Comparison of ENCODE assay signal across 10 cellular contexts in the genomic region with DNA sequence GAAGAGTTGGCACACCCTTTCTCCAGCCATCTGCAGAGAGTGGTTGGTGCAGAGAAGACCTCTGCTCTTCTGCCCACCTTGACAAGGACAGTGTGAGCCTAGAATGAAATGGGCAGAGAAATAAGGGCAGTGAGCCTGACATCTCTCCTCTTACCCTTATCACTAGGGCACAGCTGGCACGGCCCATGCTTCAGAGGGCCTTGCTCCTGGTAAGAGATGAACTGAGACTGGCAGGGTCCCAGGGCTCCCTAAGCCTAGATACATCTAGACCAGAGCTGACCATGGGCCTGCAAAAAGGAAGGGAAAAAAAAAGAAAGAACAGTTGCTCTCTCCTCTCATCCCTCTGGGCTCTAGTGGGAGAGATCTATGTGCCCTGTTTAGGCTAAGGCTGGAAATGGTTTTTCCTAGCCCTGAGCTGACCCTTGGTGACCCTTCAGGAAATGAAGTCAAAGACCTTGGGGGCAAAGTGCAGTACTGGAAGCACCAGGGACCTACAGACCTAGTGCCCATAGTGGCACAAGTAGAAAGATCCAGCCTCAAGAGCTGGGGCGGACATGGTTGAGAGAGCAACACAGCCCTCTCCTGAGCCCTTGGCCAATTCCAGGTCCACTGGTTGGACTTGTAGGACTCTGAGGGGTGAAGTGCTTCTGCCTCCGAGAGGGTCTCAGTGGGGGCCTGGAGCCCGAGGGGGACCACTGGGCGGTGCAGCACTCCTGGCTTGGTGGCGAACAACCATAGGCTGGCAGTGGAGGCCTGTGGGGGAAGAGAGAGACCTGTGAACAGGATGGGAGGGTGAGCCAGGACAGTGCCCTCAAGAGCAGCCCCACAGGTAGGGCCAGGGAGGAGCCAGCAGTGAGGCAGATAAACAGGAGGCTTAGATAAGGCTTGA. TPM values are rescaled to one million over a fixed set of nuclear protein-coding genes. Genes with fewer than 3 reads are reported as not detected.
DNase-seq lines count a peak whose midpoint lies in the region; ATAC-seq and TF ChIP-seq lines count a peak whose summit lies in the region.
"Had no signal": no experiment of that assay in that cellular context is flagged by ENCODE, and none has a peak within 500 bp of the region (broad histone marks: within the 10 kb centered on the region; RNA-seq: fewer than 3 reads in every experiment).

No MANE protein-coding gene starts in this region.

- POLR2A ChIA-PET in activated CD8-positive, alpha-beta T cell treated with anti-CD3 and anti-CD28 coated beads for 36 hours (lab: Charles Lee) = interaction anchor here (0.8 to 2.2 kb wide), 4 partner anchors 31 to 63 kb away, joined by 3 to 6 read pairs (median 3); no protein-coding TSS in a partner anchor

- H3K4me1 ChIP-seq in heart right ventricle (peaks cover 19 to 66% (median 50%) of the 10 kb centered on the region in 9 donors), thyroid gland (peaks cover 25 to 47% of the 10 kb centered on the region in 2 donors)

- no peaks in the 10 kb centered on the region for H3K27me3 ChIP-seq in heart right ventricle
- no peaks in the 10 kb centered on the region for H3K27me3 ChIP-seq in layer of hippocampus (ENCODE audit: control insufficient read depth, insufficient read depth, low read length)
- H3K27me3 ChIP-seq in thyroid gland = no peaks in the 10 kb centered on the region
- H3K27me3 ChIP-seq: neutrophil had no signal

- TF ChIP-seq CTCF in heart right ventricle (IDR thresholded peaks at IDR 0.05) = no peak
- TF ChIP-seq CTCF in activated CD8-positive, alpha-beta T cell treated with anti-CD3 and anti-CD28 coated beads for 36 hours (IDR thresholded peaks at IDR 0.05) = no peak
- no peak for TF ChIP-seq CTCF in thyroid gland (IDR thresholded peaks at IDR 0.05)

- H3K27ac Mint-ChIP-seq in activated CD8-positive, alpha-beta T cell treated with anti-CD3 and anti-CD28 coated beads for 36 hours = peak overlapping the region; percentile 77

- peak in 2 of 8 donors; percentile 6 for ATAC-seq in heart right ventricle
- ATAC-seq in left cardiac atrium = no peak
- ATAC-seq in activated CD8-positive, alpha-beta T cell treated with anti-CD3 and anti-CD28 coated beads for 36 hours = no peak
- no peak for ATAC-seq in GM18517 (IDR thresholded peaks at IDR 0.05; ENCODE audit: unreplicated experiment)

- no peaks in the 10 kb centered on the region for H3K27me3 Mint-ChIP-seq in activated CD8-positive, alpha-beta T cell treated with anti-CD3 and anti-CD28 coated beads for 36 hours

- H3K9me3 ChIP-seq in heart right ventricle = no peaks in the 10 kb centered on the region
- no peaks in the 10 kb centered on the region for H3K9me3 ChIP-seq in thyroid gland
- H3K9me3 ChIP-seq: neutrophil had no signal

- 84 to 86% methylated on average over 6 of the region's 6 CpGs for WGBS in heart right ventricle, 2 donors
- WGBS in thyroid gland, 2 donors = 64 to 69% methylated on average over 6 of the region's 6 CpGs

- CTCF ChIA-PET in activated CD8-positive, alpha-beta T cell treated with anti-CD3 and anti-CD28 coated beads for 36 hours (lab: Charles Lee) = interaction anchor here (0.8 to 25.4 kb wide), 23 partner anchors 8 to 320 kb away, joined by 3 to 556 read pairs (median 6); partner anchors contain the start of genes FMNL3 and TMBIM6

- TF ChIP-seq POLR2A in thyroid gland (IDR thresholded peaks at IDR 0.05) = no peak

- no peaks in the 10 kb centered on the region for H3K9me3 Mint-ChIP-seq in activated CD8-positive, alpha-beta T cell treated with anti-CD3 and anti-CD28 coated beads for 36 hours

- no peak overlapping the region for H3K4me3 Mint-ChIP-seq in activated CD8-positive, alpha-beta T cell treated with anti-CD3 and anti-CD28 coated beads for 36 hours

- no peak for DNase-seq in heart right ventricle
- DNase-seq in left cardiac atrium = no peak
- DNase-seq in activated CD8-positive, alpha-beta T cell treated with anti-CD3 and anti-CD28 coated beads for 36 hours = no peak
- peak; percentile 69 to 71 for DNase-seq in thyroid gland
- no peak for DNase-seq in AG08396 (ENCODE audit: low spot score)
- no peak for DNase-seq in NCI-H1436 treated with DMSO at 0.1 percent for 48 hours (lab: John Stamatoyannopoulos, UW)
- DNase-seq: NCI-H510A had no signal

- intact Hi-C loops in heart right ventricle (cut with DNase I) = loop anchor here in 2 of 10 donors (2.0 to 10.0 kb wide), 3 partner anchors 61 to 189 kb away; partner anchors contain the start of genes FMNL3 (in 1 of the 2) and NCKAP5L (in 1 of the 2)
- intact Hi-C loops in left cardiac atrium (cut with DNase I) = loop anchor here in 1 of 2 donors (2.0 kb wide), 1 partner anchor 61 kb away; the partner anchor contains the start of gene FMNL3
- intact Hi-C loops in activated CD8-positive, alpha-beta T cell treated with anti-CD3 and anti-CD28 coated beads for 36 hours (cut with micrococcal nuclease) = loop anchor here (2.0 kb wide), 1 partner anchor 61 kb away; the partner anchor contains the start of gene FMNL3
- intact Hi-C loops in thyroid gland (cut with DNase I) = loop anchor here (2.0 to 10.0 kb wide), 2 partner anchors 63 to 179 kb away; partner anchors contain the start of gene NCKAP5L

- H3K4me1 Mint-ChIP-seq in activated CD8-positive, alpha-beta T cell treated with anti-CD3 and anti-CD28 coated beads for 36 hours (ENCODE audit: low read depth) = peaks cover 14% of the 10 kb centered on the region

- H3K4me3 ChIP-seq in heart right ventricle (no peak overlapping the region), thyroid gland (replicated peaks in 1 of 3) (no peak overlapping the region)

- H3K36me3 ChIP-seq in heart right ventricle = peaks cover 0 to 99% (median 47%) of the 10 kb centered on the region in 9 donors
- H3K36me3 ChIP-seq in thyroid gland = peaks cover 6 to 40% of the 10 kb centered on the region in 2 donors

- peak overlapping the region in 6 of 10 donors; percentile 40 to 90 (median 77) for H3K27ac ChIP-seq in heart right ventricle
- peak overlapping the region; percentile 53 for H3K27ac ChIP-seq in layer of hippocampus (ENCODE audit: low read depth, low read length)
- H3K27ac ChIP-seq in thyroid gland = peak overlapping the region; percentile 44 to 59 (median 47)
- H3K27ac ChIP-seq: neutrophil had no signal

- H3K36me3 Mint-ChIP-seq in activated CD8-positive, alpha-beta T cell treated with anti-CD3 and anti-CD28 coated beads for 36 hours (ENCODE audit: low read depth) = peaks cover 26% of the 10 kb centered on the region

RNA-seq across cellular contexts. Expression of gene PRPF40B, which starts 22.0 kb away (rescaled TPM):
- total RNA-seq in heart right ventricle (10 to 100 TPM; 16.8 to 26.2 (median 21.6) TPM), left cardiac atrium (10 to 100 TPM; 14.3 to 21.1 TPM), thyroid gland (10 to 100 TPM; 29.5 to 39.7 (median 34.4) TPM)
- polyA plus RNA-seq in heart right ventricle = 10 to 100 TPM; 13.4 to 37.5 TPM
- total RNA-seq in activated CD8-positive, alpha-beta T cell treated with anti-CD3 and anti-CD28 coated beads for 36 hours = 1 to 10 TPM; 4.9 to 5.6 TPM

RNA-seq across cellular contexts. Expression of gene FAM186B, which starts 40.0 kb away (rescaled TPM):
- total RNA-seq in heart right ventricle (1 to 10 TPM in 2 of 10 donors, under 1 TPM in 8; 0.25 to 1.5 (median 0.78) TPM), left cardiac atrium (under 1 TPM; 0.29 to 0.31 TPM), thyroid gland (1 to 10 TPM; 1.1 to 2.1 (median 1.4) TPM)
- polyA plus RNA-seq in heart right ventricle = under 1 TPM; 0.04 to 0.22 TPM
- total RNA-seq in activated CD8-positive, alpha-beta T cell treated with anti-CD3 and anti-CD28 coated beads for 36 hours = not detected

Comparison
In these comparisons a context has a peak if more than half of its experiments do, and no peak if none do; other contexts are left out.
1. DNase-seq: peak in thyroid gland (2 of 2); none in heart right ventricle (0 of 2), left cardiac atrium (single experiment), activated CD8-positive, alpha-beta T cell treated with anti-CD3 and anti-CD28 coated beads for 36 hours (single experiment), AG08396 (single experiment) and NCI-H1436 treated with DMSO at 0.1 percent for 48 hours (single experiment).
2. Peak in every context shown above with its lines, with median percentiles within 50 percentile points of each other: H3K27ac ChIP-seq.